Comparison of ENCODE assay signal across 15 cellular contexts in genomic region chr5:175388531-175388930, GRCh38. TPM values are rescaled to one million over a fixed set of nuclear protein-coding genes. Genes with fewer than 3 reads are reported as not detected.
DNase-seq lines count a peak whose midpoint lies in the region; ATAC-seq lines count a peak whose summit lies in the region.
"Had no signal": no experiment of that assay in that cellular context is flagged by ENCODE, and none has a peak within 500 bp of the region (broad histone marks: within the 10 kb centered on the region; RNA-seq: fewer than 3 reads in every experiment).

No MANE protein-coding gene starts in this region.

- H3K4me3 Mint-ChIP-seq in activated CD4-positive, alpha-beta T cell treated with anti-CD3 and anti-CD28 coated beads, Interleukin-2, amount 10 ng/mL, durations not matched to agents 24 days and 14 days, result no peak overlapping the region
- no peak overlapping the region for H3K4me3 Mint-ChIP-seq in activated CD4-positive, alpha-beta T cell treated with anti-CD3 and anti-CD28 coated beads for 36 hours
- H3K4me3 Mint-ChIP-seq in stimulated activated effector memory CD8-positive, alpha-beta T cell treated with anti-CD3 and anti-CD28 coated beads, Interleukin-12 subunit alpha, Interleukin-12 subunit beta, amount 100 ng/mL, for 72 hours, result no peak overlapping the region
- H3K4me3 Mint-ChIP-seq: B cell; CD4-positive, alpha-beta T cell; CD8-positive, alpha-beta T cell had no signal

- intact Hi-C loops in activated CD4-positive, alpha-beta T cell treated with anti-CD3 and anti-CD28 coated beads, Interleukin-2, amount 10 ng/mL, durations not matched to agents 24 days and 14 days (cut with micrococcal nuclease), result no loop called here
- intact Hi-C loops in activated CD4-positive, alpha-beta T cell treated with anti-CD3 and anti-CD28 coated beads for 36 hours (cut with DNase I, micrococcal nuclease), result no loop called here

- peak; percentile 47 for DNase-seq in activated CD4-positive, alpha-beta T cell treated with anti-CD3 and anti-CD28 coated beads, Interleukin-2, amount 10 ng/mL, durations not matched to agents 24 days and 14 days
- no peak for DNase-seq in activated CD4-positive, alpha-beta T cell treated with anti-CD3 and anti-CD28 coated beads for 36 hours
- no peak for DNase-seq in stimulated activated effector memory CD8-positive, alpha-beta T cell treated with anti-CD3 and anti-CD28 coated beads, Interleukin-12 subunit alpha, Interleukin-12 subunit beta, amount 100 ng/mL, for 72 hours (ENCODE audit: low spot score in 2 of 2)
- DNase-seq: AML-193; Caco-2; Calu3; CD4-positive, alpha-beta T cell; CD8-positive, alpha-beta T cell; DMS79 treated with DMSO at 0.1 percent for 48 hours; GF-D8 had no signal

- no peaks in the 10 kb centered on the region for H3K36me3 Mint-ChIP-seq in activated CD4-positive, alpha-beta T cell treated with anti-CD3 and anti-CD28 coated beads, Interleukin-2, amount 10 ng/mL, durations not matched to agents 24 days and 14 days (ENCODE audit: low read depth)
- no peaks in the 10 kb centered on the region for H3K36me3 Mint-ChIP-seq in activated CD4-positive, alpha-beta T cell treated with anti-CD3 and anti-CD28 coated beads for 36 hours (ENCODE audit: low read depth)
- H3K36me3 Mint-ChIP-seq in stimulated activated effector memory CD8-positive, alpha-beta T cell treated with anti-CD3 and anti-CD28 coated beads, Interleukin-12 subunit alpha, Interleukin-12 subunit beta, amount 100 ng/mL, for 72 hours, result no peaks in the 10 kb centered on the region
- H3K36me3 Mint-ChIP-seq: CD8-positive, alpha-beta T cell had no signal

- H3K4me1 Mint-ChIP-seq in activated CD4-positive, alpha-beta T cell treated with anti-CD3 and anti-CD28 coated beads, Interleukin-2, amount 10 ng/mL, durations not matched to agents 24 days and 14 days, result no peaks in the 10 kb centered on the region
- no peaks in the 10 kb centered on the region for H3K4me1 Mint-ChIP-seq in activated CD4-positive, alpha-beta T cell treated with anti-CD3 and anti-CD28 coated beads for 36 hours
- H3K4me1 Mint-ChIP-seq in stimulated activated effector memory CD8-positive, alpha-beta T cell treated with anti-CD3 and anti-CD28 coated beads, Interleukin-12 subunit alpha, Interleukin-12 subunit beta, amount 100 ng/mL, for 72 hours, result no peaks in the 10 kb centered on the region
- H3K4me1 Mint-ChIP-seq: B cell had no signal

- no peak overlapping the region for H3K27ac Mint-ChIP-seq in activated CD4-positive, alpha-beta T cell treated with anti-CD3 and anti-CD28 coated beads, Interleukin-2, amount 10 ng/mL, durations not matched to agents 24 days and 14 days
- no peak overlapping the region for H3K27ac Mint-ChIP-seq in activated CD4-positive, alpha-beta T cell treated with anti-CD3 and anti-CD28 coated beads for 36 hours
- no peak overlapping the region for H3K27ac Mint-ChIP-seq in stimulated activated effector memory CD8-positive, alpha-beta T cell treated with anti-CD3 and anti-CD28 coated beads, Interleukin-12 subunit alpha, Interleukin-12 subunit beta, amount 100 ng/mL, for 72 hours
- H3K27ac Mint-ChIP-seq: B cell; CD4-positive, alpha-beta T cell; CD8-positive, alpha-beta T cell had no signal

- no peaks in the 10 kb centered on the region for H3K9me3 Mint-ChIP-seq in activated CD4-positive, alpha-beta T cell treated with anti-CD3 and anti-CD28 coated beads, Interleukin-2, amount 10 ng/mL, durations not matched to agents 24 days and 14 days
- H3K9me3 Mint-ChIP-seq in activated CD4-positive, alpha-beta T cell treated with anti-CD3 and anti-CD28 coated beads for 36 hours (ENCODE audit: low read depth), result no peaks in the 10 kb centered on the region
- H3K9me3 Mint-ChIP-seq in stimulated activated effector memory CD8-positive, alpha-beta T cell treated with anti-CD3 and anti-CD28 coated beads, Interleukin-12 subunit alpha, Interleukin-12 subunit beta, amount 100 ng/mL, for 72 hours, result peaks cover 2% of the 10 kb centered on the region
- H3K9me3 Mint-ChIP-seq: CD4-positive, alpha-beta T cell; CD8-positive, alpha-beta T cell had no signal

- ATAC-seq in activated CD4-positive, alpha-beta T cell treated with anti-CD3 and anti-CD28 coated beads for 36 hours, result no peak
- ATAC-seq in stimulated activated effector memory CD8-positive, alpha-beta T cell treated with anti-CD3 and anti-CD28 coated beads, Interleukin-12 subunit alpha, Interleukin-12 subunit beta, amount 100 ng/mL, for 72 hours, result peak; percentile 16
- ATAC-seq in GM21529 (IDR thresholded peaks at IDR 0.05; ENCODE audit: unreplicated experiment) (no peak), HG02885 (IDR thresholded peaks at IDR 0.05; ENCODE audit: poor library complexity, unreplicated experiment) (no peak)
- ATAC-seq: A549; CD8-positive, alpha-beta T cell had no signal

- POLR2A ChIA-PET in activated CD4-positive, alpha-beta T cell treated with anti-CD3 and anti-CD28 coated beads for 36 hours (lab: Charles Lee), result no interaction called here

- CTCF ChIA-PET in activated CD4-positive, alpha-beta T cell treated with anti-CD3 and anti-CD28 coated beads for 36 hours (lab: Charles Lee), result no interaction called here

- no peaks in the 10 kb centered on the region for H3K27me3 Mint-ChIP-seq in activated CD4-positive, alpha-beta T cell treated with anti-CD3 and anti-CD28 coated beads, Interleukin-2, amount 10 ng/mL, durations not matched to agents 24 days and 14 days
- H3K27me3 Mint-ChIP-seq in activated CD4-positive, alpha-beta T cell treated with anti-CD3 and anti-CD28 coated beads for 36 hours, result peaks cover 9% of the 10 kb centered on the region
- H3K27me3 Mint-ChIP-seq: B cell had no signal

RNA-seq across cellular contexts. Expression of gene DRD1, which starts 55.5 kb away (rescaled TPM):
- 0.07 TPM in 1 of 2 replicates, not detected in the other for total RNA-seq in activated CD4-positive, alpha-beta T cell treated with anti-CD3 and anti-CD28 coated beads, Interleukin-2, amount 10 ng/mL, durations not matched to agents 24 days and 14 days
- not detected for total RNA-seq in activated CD4-positive, alpha-beta T cell treated with anti-CD3 and anti-CD28 coated beads for 36 hours
- total RNA-seq: A172; B cell; Caco-2; Calu3; CD4-positive, alpha-beta T cell; CD8-positive, alpha-beta T cell had no signal
